In genomic region chr9:93603011-93603410, GRCh38 we compare ENCODE assay signal across 23 cellular contexts.
"Had no signal": no experiment of that assay in that cellular context is flagged by ENCODE, and none has a peak within 500 bp of the region (broad histone marks: within the 10 kb centered on the region; RNA-seq: fewer than 3 reads in every experiment).

No MANE protein-coding gene starts in this region.

- DNase-seq: dermis blood vessel endothelial cell; effector CD4-positive, alpha-beta T cell; endodermal cell; erythroblast; foreskin keratinocyte; hippocampal formation; kidney glomerular epithelial cell; mammary epithelial cell; mucosa of descending colon; ovary; sigmoid colon; stimulated activated CD4-positive, alpha-beta T cell treated with anti-CD3 and anti-CD28 coated beads, Interleukin-2, amount 100 ng/mL, for 24 hours; stimulated activated CD4-positive, alpha-beta T cell treated with anti-CD3 and anti-CD28 coated beads, Interleukin-4, amount 100 ng/mL, for 4 hours; stimulated activated naive B cell treated with anti-CD40 and anti-IgM and Interleukin-4, amounts not matched to agents 10 μg/mL and 1 μg/mL and 100 μg/mL, for 72 hours; stimulated activated naive CD8-positive, alpha-beta T cell treated with anti-CD3 and anti-CD28 coated beads, Interleukin-15, amount 100 ng/mL, for 72 hours; testis; transverse colon had no signal

- H3K27ac ChIP-seq: foreskin keratinocyte, ovary, prostate gland, sigmoid colon, skin epidermis, testis, transverse colon had no signal

- H3K36me3 ChIP-seq: ovary, prostate gland, sigmoid colon, transverse colon had no signal

- FAIRE-seq: endothelial cell of umbilical vein, urothelium cell line had no signal

- H3K9me3 Mint-ChIP-seq: central memory CD8-positive, alpha-beta T cell had no signal

- H3K27ac Mint-ChIP-seq: endodermal cell; stimulated activated naive B cell treated with anti-CD40 and anti-IgM and Interleukin-4, amounts not matched to agents 10 μg/mL and 1 μg/mL and 100 μg/mL, for 72 hours; stimulated activated naive CD8-positive, alpha-beta T cell treated with anti-CD3 and anti-CD28 coated beads, Interleukin-15, amount 100 ng/mL, for 72 hours had no signal

- H3K4me1 ChIP-seq: foreskin keratinocyte, prostate gland, testis had no signal

- H3K27me3 ChIP-seq: foreskin keratinocyte, ovary, sigmoid colon, testis, transverse colon had no signal

- H3K9me3 ChIP-seq: mucosa of descending colon, ovary, prostate gland, sigmoid colon, testis had no signal

- H3K27me3 Mint-ChIP-seq: central memory CD8-positive, alpha-beta T cell; naive thymus-derived CD8-positive, alpha-beta T cell; stimulated activated naive B cell treated with anti-CD40 and anti-IgM and Interleukin-4, amounts not matched to agents 10 μg/mL and 1 μg/mL and 100 μg/mL, for 72 hours; stimulated activated naive CD8-positive, alpha-beta T cell treated with anti-CD3 and anti-CD28 coated beads, Interleukin-15, amount 100 ng/mL, for 72 hours had no signal

- H3K4me3 ChIP-seq: mucosa of descending colon, ovary, prostate gland, sigmoid colon, skin epidermis, testis, transverse colon had no signal

- H3K4me3 Mint-ChIP-seq: central memory CD8-positive, alpha-beta T cell; endodermal cell; stimulated activated naive B cell treated with anti-CD40 and anti-IgM and Interleukin-4, amounts not matched to agents 10 μg/mL and 1 μg/mL and 100 μg/mL, for 72 hours; stimulated activated naive CD8-positive, alpha-beta T cell treated with anti-CD3 and anti-CD28 coated beads, Interleukin-15, amount 100 ng/mL, for 72 hours had no signal

- ATAC-seq: foreskin keratinocyte; mucosa of descending colon; naive thymus-derived CD8-positive, alpha-beta T cell; stimulated activated naive B cell treated with anti-CD40 and anti-IgM and Interleukin-4, amounts not matched to agents 10 μg/mL and 1 μg/mL and 100 μg/mL, for 72 hours; stimulated activated naive CD8-positive, alpha-beta T cell treated with anti-CD3 and anti-CD28 coated beads, Interleukin-15, amount 100 ng/mL, for 72 hours had no signal
